20 cellular contexts compared by ENCODE assay signal in genomic region chr7:95611224-95611623, GRCh38. TPM values are rescaled to one million over a fixed set of nuclear protein-coding genes. Genes with fewer than 3 reads are reported as not detected.
DNase-seq lines count a peak whose midpoint lies in the region; ATAC-seq and TF ChIP-seq lines count a peak whose summit lies in the region.
"Had no signal": no experiment of that assay in that cellular context is flagged by ENCODE, and none has a peak within 500 bp of the region (broad histone marks: within the 10 kb centered on the region; RNA-seq: fewer than 3 reads in every experiment).

No MANE protein-coding gene starts in this region.

- H3K27me3 Mint-ChIP-seq in progenitor cell of endocrine pancreas: no peaks in the 10 kb centered on the region

- H3K9me3 Mint-ChIP-seq in progenitor cell of endocrine pancreas (ENCODE audit: low read depth): peaks cover 33% of the 10 kb centered on the region

- H3K9ac ChIP-seq in adipocyte (ENCODE audit: low read length): no peak overlapping the region
- H3K9ac ChIP-seq: BLaER1 had no signal

- H3K36me3 ChIP-seq in adipocyte (ENCODE audit: control insufficient read depth, insufficient read depth, low read length, severe bottlenecking) (no peaks in the 10 kb centered on the region), transverse colon (no peaks in the 10 kb centered on the region)
- H3K36me3 ChIP-seq: BLaER1, SJCRH30 had no signal

- peaks cover 18% of the 10 kb centered on the region for H3K9me3 ChIP-seq in adipocyte (ENCODE audit: control insufficient read depth, low read length)
- peaks cover 5 to 13% of the 10 kb centered on the region in 2 donors for H3K9me3 ChIP-seq in transverse colon

- H3K36me3 Mint-ChIP-seq in progenitor cell of endocrine pancreas (ENCODE audit: insufficient read depth): peaks cover 28% of the 10 kb centered on the region
- H3K36me3 Mint-ChIP-seq: CD4-positive, alpha-beta memory T cell had no signal

- 75 to 86% methylated on average over 2 of the region's 2 CpGs for WGBS in transverse colon (ENCODE audit: low coverage in 1 of 2), 2 donors

- no peak overlapping the region for H3K4me3 ChIP-seq in adipocyte (ENCODE audit: low read length)
- no peak overlapping the region for H3K4me3 ChIP-seq in transverse colon
- H3K4me3 ChIP-seq: A549, BLaER1, K562, SJCRH30 had no signal

- no peak for TF ChIP-seq CTCF in progenitor cell of endocrine pancreas (IDR thresholded peaks at IDR 0.05; ENCODE audit: unreplicated experiment)
- TF ChIP-seq CTCF in transverse colon (IDR thresholded peaks at IDR 0.05): no peak

- H3K27ac ChIP-seq in transverse colon: peak overlapping the region in 3 of 4 donors; percentile 92 to 95 (median 93)
- H3K27ac ChIP-seq: A549, BLaER1, HL-60, SJCRH30 had no signal

- peaks cover 54% of the 10 kb centered on the region for H3K4me1 Mint-ChIP-seq in progenitor cell of endocrine pancreas (ENCODE audit: low read depth)
- H3K4me1 Mint-ChIP-seq: CD4-positive, alpha-beta memory T cell had no signal

- peak overlapping the region; percentile 99 for H3K27ac Mint-ChIP-seq in progenitor cell of endocrine pancreas
- H3K27ac Mint-ChIP-seq: CD4-positive, alpha-beta memory T cell had no signal

- no peak for TF ChIP-seq POLR2A in transverse colon (IDR thresholded peaks at IDR 0.05)

- DNase-seq in COLO829 (ENCODE audit: low spot score) (peak; percentile 38), adipocyte (ENCODE audit: low read depth) (peak; percentile 23), progenitor cell of endocrine pancreas (ENCODE audit: low spot score, unreplicated experiment) (no peak), transverse colon (no peak), SW 1271 (lab: John Stamatoyannopoulos, UW) (no peak)
- DNase-seq in activated CD4-positive, CD25-positive, alpha-beta regulatory T cell (lab: John Stamatoyannopoulos, UW): no peak
- DNase-seq: CD4-positive, alpha-beta memory T cell; GOT3; HCEC 1CT; NCI-H1092; NCI-H1436; NK-92 treated with Interleukin-12 subunit alpha and Interleukin-12 subunit beta, amount 100 ng/mL, for 24 hours; SJCRH30 had no signal

- in situ Hi-C loops in transverse colon (cut with MboI; ENCODE audit: low pct_ligation_motif_present in 1 of 4, low pct_unique_long_range_greater_than_20kb in 1 of 4, low sequenced_read_pairs in 3 of 4): no loop called here

- ATAC-seq in HG02973 (IDR thresholded peaks at IDR 0.05; ENCODE audit: unreplicated experiment): no peak
- ATAC-seq: A549, HepG2, K562, Panc1 had no signal

- H3K27me3 ChIP-seq in adipocyte (replicated peaks; ENCODE audit: control insufficient read depth, insufficient read depth, low read length) (no peaks in the 10 kb centered on the region), transverse colon (no peaks in the 10 kb centered on the region)
- H3K27me3 ChIP-seq: BLaER1, SJCRH30 had no signal

- no peak for TF ChIP-seq EP300 in transverse colon (IDR thresholded peaks at IDR 0.05; ENCODE audit: low read depth)

- H3K4me1 ChIP-seq in adipocyte (ENCODE audit: control insufficient read depth, insufficient read depth, low read length) (peaks cover 39% of the 10 kb centered on the region), transverse colon (peaks cover 32 to 42% (median 37%) of the 10 kb centered on the region in 4 donors)

- H3K4me3 Mint-ChIP-seq in progenitor cell of endocrine pancreas (ENCODE audit: low read depth): peak overlapping the region; percentile 6
- H3K4me3 Mint-ChIP-seq: CD4-positive, alpha-beta memory T cell had no signal

- intact Hi-C loops in transverse colon (cut with DNase I; ENCODE audit: low total_unique reads): no loop called here

RNA-seq across cellular contexts. Expression of gene PDK4, which starts 14.9 kb away (rescaled TPM):
- total RNA-seq in progenitor cell of endocrine pancreas (21.0 and 29.1 TPM in 2 replicates), transverse colon (100 to 1,000 TPM; 134 to 510 (median 273) TPM)
- total RNA-seq: HepG2 had no signal

Comparison
In these comparisons a context has a peak if more than half of its experiments do, and no peak if none do; other contexts are left out.
1. DNase-seq: peak in COLO829 (single experiment) and adipocyte (single experiment); none in progenitor cell of endocrine pancreas (single experiment), transverse colon (single experiment), SW 1271 (0 of 2) and activated CD4-positive, CD25-positive, alpha-beta regulatory T cell (0 of 4).